1 cellular context compared by ENCODE assay signal in the genomic region with DNA sequence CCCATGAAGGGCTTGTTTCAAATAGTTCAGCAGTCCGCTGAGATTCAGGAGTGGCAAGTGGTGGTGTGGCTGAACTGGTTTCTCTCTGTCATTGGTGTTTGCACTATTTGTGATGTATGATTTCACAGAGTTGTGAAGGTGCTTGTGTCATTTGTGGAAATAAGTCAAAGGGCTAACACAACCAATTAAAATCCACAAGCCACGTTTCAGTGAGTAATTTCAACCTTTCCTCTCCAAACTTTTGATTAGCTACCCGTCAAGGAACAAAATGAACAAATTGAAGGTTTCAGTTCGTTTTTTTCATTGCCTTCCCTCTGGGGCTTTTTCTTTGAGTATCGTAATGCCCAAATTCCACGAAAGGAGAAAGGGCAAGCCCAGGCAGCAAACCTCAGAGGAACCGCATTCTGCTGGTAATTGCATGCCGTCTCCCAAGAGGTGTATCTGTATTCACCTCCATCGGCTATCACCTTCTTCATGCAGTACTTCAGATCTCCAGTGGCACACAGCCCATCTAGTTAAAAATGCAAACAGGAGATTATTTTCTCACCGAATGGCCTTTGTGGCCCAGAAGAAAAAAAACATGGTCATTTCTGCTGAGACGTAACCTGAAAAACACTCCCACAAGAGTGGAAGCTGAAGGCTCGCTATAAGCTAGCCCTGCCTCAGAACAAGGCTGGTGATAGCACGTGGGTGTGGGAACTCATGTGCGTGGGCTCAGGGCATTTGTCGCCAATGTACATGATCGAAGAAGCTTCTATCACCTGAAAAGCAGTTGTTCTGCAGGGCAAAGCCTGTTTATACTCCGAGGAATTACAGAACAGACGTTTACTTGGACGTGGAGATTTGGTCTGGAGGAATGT.
TF ChIP-seq lines count a peak whose summit lies in the region.

No MANE protein-coding gene starts in this region.

TF ChIP-seq in K562, 482 proteins besides CTCF, POLR2A, EP300 and RAD21 (continued from another document):
- TF ChIP-seq, protein P1, sequence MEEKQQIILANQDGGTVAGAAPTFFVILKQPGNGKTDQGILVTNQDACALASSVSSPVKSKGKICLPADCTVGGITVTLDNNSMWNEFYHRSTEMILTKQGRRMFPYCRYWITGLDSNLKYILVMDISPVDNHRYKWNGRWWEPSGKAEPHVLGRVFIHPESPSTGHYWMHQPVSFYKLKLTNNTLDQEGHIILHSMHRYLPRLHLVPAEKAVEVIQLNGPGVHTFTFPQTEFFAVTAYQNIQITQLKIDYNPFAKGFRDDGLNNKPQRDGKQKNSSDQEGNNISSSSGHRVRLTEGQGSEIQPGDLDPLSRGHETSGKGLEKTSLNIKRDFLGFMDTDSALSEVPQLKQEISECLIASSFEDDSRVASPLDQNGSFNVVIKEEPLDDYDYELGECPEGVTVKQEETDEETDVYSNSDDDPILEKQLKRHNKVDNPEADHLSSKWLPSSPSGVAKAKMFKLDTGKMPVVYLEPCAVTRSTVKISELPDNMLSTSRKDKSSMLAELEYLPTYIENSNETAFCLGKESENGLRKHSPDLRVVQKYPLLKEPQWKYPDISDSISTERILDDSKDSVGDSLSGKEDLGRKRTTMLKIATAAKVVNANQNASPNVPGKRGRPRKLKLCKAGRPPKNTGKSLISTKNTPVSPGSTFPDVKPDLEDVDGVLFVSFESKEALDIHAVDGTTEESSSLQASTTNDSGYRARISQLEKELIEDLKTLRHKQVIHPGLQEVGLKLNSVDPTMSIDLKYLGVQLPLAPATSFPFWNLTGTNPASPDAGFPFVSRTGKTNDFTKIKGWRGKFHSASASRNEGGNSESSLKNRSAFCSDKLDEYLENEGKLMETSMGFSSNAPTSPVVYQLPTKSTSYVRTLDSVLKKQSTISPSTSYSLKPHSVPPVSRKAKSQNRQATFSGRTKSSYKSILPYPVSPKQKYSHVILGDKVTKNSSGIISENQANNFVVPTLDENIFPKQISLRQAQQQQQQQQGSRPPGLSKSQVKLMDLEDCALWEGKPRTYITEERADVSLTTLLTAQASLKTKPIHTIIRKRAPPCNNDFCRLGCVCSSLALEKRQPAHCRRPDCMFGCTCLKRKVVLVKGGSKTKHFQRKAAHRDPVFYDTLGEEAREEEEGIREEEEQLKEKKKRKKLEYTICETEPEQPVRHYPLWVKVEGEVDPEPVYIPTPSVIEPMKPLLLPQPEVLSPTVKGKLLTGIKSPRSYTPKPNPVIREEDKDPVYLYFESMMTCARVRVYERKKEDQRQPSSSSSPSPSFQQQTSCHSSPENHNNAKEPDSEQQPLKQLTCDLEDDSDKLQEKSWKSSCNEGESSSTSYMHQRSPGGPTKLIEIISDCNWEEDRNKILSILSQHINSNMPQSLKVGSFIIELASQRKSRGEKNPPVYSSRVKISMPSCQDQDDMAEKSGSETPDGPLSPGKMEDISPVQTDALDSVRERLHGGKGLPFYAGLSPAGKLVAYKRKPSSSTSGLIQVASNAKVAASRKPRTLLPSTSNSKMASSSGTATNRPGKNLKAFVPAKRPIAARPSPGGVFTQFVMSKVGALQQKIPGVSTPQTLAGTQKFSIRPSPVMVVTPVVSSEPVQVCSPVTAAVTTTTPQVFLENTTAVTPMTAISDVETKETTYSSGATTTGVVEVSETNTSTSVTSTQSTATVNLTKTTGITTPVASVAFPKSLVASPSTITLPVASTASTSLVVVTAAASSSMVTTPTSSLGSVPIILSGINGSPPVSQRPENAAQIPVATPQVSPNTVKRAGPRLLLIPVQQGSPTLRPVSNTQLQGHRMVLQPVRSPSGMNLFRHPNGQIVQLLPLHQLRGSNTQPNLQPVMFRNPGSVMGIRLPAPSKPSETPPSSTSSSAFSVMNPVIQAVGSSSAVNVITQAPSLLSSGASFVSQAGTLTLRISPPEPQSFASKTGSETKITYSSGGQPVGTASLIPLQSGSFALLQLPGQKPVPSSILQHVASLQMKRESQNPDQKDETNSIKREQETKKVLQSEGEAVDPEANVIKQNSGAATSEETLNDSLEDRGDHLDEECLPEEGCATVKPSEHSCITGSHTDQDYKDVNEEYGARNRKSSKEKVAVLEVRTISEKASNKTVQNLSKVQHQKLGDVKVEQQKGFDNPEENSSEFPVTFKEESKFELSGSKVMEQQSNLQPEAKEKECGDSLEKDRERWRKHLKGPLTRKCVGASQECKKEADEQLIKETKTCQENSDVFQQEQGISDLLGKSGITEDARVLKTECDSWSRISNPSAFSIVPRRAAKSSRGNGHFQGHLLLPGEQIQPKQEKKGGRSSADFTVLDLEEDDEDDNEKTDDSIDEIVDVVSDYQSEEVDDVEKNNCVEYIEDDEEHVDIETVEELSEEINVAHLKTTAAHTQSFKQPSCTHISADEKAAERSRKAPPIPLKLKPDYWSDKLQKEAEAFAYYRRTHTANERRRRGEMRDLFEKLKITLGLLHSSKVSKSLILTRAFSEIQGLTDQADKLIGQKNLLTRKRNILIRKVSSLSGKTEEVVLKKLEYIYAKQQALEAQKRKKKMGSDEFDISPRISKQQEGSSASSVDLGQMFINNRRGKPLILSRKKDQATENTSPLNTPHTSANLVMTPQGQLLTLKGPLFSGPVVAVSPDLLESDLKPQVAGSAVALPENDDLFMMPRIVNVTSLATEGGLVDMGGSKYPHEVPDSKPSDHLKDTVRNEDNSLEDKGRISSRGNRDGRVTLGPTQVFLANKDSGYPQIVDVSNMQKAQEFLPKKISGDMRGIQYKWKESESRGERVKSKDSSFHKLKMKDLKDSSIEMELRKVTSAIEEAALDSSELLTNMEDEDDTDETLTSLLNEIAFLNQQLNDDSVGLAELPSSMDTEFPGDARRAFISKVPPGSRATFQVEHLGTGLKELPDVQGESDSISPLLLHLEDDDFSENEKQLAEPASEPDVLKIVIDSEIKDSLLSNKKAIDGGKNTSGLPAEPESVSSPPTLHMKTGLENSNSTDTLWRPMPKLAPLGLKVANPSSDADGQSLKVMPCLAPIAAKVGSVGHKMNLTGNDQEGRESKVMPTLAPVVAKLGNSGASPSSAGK (IDR thresholded peaks at IDR 0.05): peak; percentile 71
TF ChIP-seq in K562: peak in this region for 4.
